ENCODE assay signal across 1 cellular context in genomic region chr3:177345049-177345972, GRCh38.
TF ChIP-seq lines count a peak whose summit lies in the region.

No MANE protein-coding gene starts in this region.

TF ChIP-seq in K562, 482 proteins besides CTCF, POLR2A, EP300 and RAD21 (continued from another document):
- TF ChIP-seq ID3 (CRISPR knock-in tag; IDR thresholded peaks at IDR 0.05), result no peak
- TF ChIP-seq ID3 (tag; IDR thresholded peaks at IDR 0.05), result peak; percentile 85
- TF ChIP-seq GTF2A2 (tag; IDR thresholded peaks at IDR 0.05), result peak; percentile 72
- peak; percentile 10; the same call in 1 of the 2 replicates for TF ChIP-seq NBN (IDR thresholded peaks at IDR 0.05; ENCODE audit: low read depth)
- no peak for TF ChIP-seq IFI16 (CRISPR knock-in tag; IDR thresholded peaks at IDR 0.05)
- peak; percentile 93 for TF ChIP-seq DMBX1 (CRISPR knock-in tag; IDR thresholded peaks at IDR 0.05; ENCODE audit: borderline replicate concordance)
- TF ChIP-seq ZFPM2 (CRISPR knock-in tag; IDR thresholded peaks at IDR 0.05), result no peak
- peak; percentile 61 for TF ChIP-seq IRF9 (tag; IDR thresholded peaks at IDR 0.05)
- no peak for TF ChIP-seq ZNF398 (CRISPR knock-in tag; IDR thresholded peaks at IDR 0.05)
- TF ChIP-seq ZFP36 (IDR thresholded peaks at IDR 0.05; ENCODE audit: low read depth, low read length, partially characterized antibody), result peak; percentile 6
- TF ChIP-seq SMAD4 (CRISPR knock-in tag; conservative IDR thresholded peaks at IDR 0.05), result peak; percentile 85
- TF ChIP-seq RNF219 (CRISPR knock-in tag; IDR thresholded peaks at IDR 0.05), result no peak
- TF ChIP-seq SMC3 (conservative IDR thresholded peaks at IDR 0.05; ENCODE audit: insufficient read depth, low read depth, low read length), result no peak
- peak; percentile 90 for TF ChIP-seq CUX1 (CRISPR knock-in tag; IDR thresholded peaks at IDR 0.05)
- 0 out of 2 replicates have a peak, but pooled peaks have one; percentile 32 for TF ChIP-seq KLF6 (CRISPR knock-in tag; IDR thresholded peaks at IDR 0.05; ENCODE audit: borderline replicate concordance)
- no peak for TF ChIP-seq ASH1L (IDR thresholded peaks at IDR 0.05; ENCODE audit: borderline replicate concordance, low read depth, partially characterized antibody)
- TF ChIP-seq TCF7 (IDR thresholded peaks at IDR 0.05; ENCODE audit: borderline replicate concordance), result no peak
- peak; percentile 83 for TF ChIP-seq NCOR1 (IDR thresholded peaks at IDR 0.05)
- no peak for TF ChIP-seq YBX1 (IDR thresholded peaks at IDR 0.05)
- TF ChIP-seq NFE2L1 (tag; IDR thresholded peaks at IDR 0.05; ENCODE audit: borderline replicate concordance, low read depth), result no peak
- no peak for TF ChIP-seq ZNF224 (CRISPR knock-in tag; IDR thresholded peaks at IDR 0.05)
- no peak for TF ChIP-seq ZNF121 (CRISPR knock-in tag; conservative IDR thresholded peaks at IDR 0.05)
- no peak for TF ChIP-seq ZNF586 (CRISPR knock-in tag; conservative IDR thresholded peaks at IDR 0.05)
- no peak for TF ChIP-seq CHCHD3 (CRISPR knock-in tag; IDR thresholded peaks at IDR 0.05)
- TF ChIP-seq ZKSCAN1 (IDR thresholded peaks at IDR 0.05; ENCODE audit: low read depth, low read length), result 0 out of 2 replicates have a peak, but pooled peaks have one; percentile 40
- TF ChIP-seq RBFOX2 (IDR thresholded peaks at IDR 0.05; ENCODE audit: low read depth, low read length), result peak; percentile 24; the same call in 1 of the 2 replicates
- peak; percentile 15; the same call in 1 of the 2 replicates for TF ChIP-seq BCL6 (CRISPR knock-in tag; IDR thresholded peaks at IDR 0.05)
